In the genomic region with DNA sequence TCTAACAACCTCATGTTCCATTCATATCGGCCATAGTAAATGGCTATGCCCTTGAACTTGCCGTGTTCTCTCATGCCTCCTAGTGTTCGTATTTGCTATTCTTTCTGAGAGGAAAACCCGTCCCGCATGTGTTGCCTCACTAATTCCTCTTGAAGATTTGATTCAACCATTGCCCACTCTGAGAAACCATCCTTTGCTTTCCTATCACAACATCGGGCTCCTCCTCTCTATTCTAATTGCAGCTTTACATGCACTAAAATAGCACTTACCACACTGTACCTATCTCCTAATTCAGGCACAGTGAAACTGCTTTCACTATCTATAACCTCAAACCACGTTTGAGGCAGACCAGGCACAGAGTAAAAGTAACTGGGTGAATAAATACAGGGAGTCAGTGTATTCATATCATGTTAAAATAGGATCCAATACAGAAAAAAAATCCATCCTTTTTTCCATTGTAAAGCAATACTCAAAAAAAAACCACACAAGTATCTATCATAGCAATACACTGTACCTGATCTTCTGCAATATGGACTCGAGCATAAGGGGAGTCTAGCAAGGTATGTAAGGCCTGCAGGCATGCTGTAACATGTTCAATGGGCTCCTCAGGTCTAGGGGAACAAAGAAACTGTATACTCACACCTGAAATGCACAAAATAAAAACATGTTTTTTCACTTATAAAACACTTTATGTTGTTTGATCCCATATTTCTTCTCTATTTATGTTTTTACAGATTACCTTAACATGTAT, we compare ENCODE assay signal across 7 cellular contexts. TPM values are rescaled to one million over a fixed set of nuclear protein-coding genes. Genes with fewer than 3 reads are reported as not detected.
DNase-seq lines count a peak whose midpoint lies in the region; ATAC-seq, FAIRE-seq and TF ChIP-seq lines count a peak whose summit lies in the region.

No MANE protein-coding gene starts in this region.

- peak overlapping the region; percentile 10 for H3K27ac Mint-ChIP-seq in activated T-helper 2 cell treated with anti-CD3 and anti-CD28 coated beads, Interferon-gamma antibody, Interleukin-2, Interleukin-4, amounts not matched to agents 10 μg/mL and 5 μg/mL and 100 μg/mL, durations not matched to agents 14 hours and 24 hours and 36 hours

- ATAC-seq in GM21529 (IDR thresholded peaks at IDR 0.05; ENCODE audit: unreplicated experiment) = peak; percentile 99

- no peaks in the 10 kb centered on the region for H3K9me3 Mint-ChIP-seq in activated T-helper 2 cell treated with anti-CD3 and anti-CD28 coated beads, Interferon-gamma antibody, Interleukin-2, Interleukin-4, amounts not matched to agents 10 μg/mL and 5 μg/mL and 100 μg/mL, durations not matched to agents 14 hours and 24 hours and 36 hours

- H3K4me3 ChIP-seq in HAP-1 = no peak overlapping the region

- in situ Hi-C loops in GM13976 (cut with MboI; ENCODE audit: low sequenced_read_pairs, unreplicated experiment) = no loop called here
- in situ Hi-C loops in HAP-1 (cut with MboI; ENCODE audit: low sequenced_read_pairs) = no loop called here

- TF ChIP-seq CTCF in GM13976 (IDR thresholded peaks at IDR 0.05; ENCODE audit: borderline replicate concordance, control extremely low read depth, extremely low read depth, insufficient read depth, missing control alignments) = peak; percentile 38

- peaks cover 11% of the 10 kb centered on the region for H3K4me1 Mint-ChIP-seq in activated T-helper 2 cell treated with anti-CD3 and anti-CD28 coated beads, Interferon-gamma antibody, Interleukin-2, Interleukin-4, amounts not matched to agents 10 μg/mL and 5 μg/mL and 100 μg/mL, durations not matched to agents 14 hours and 24 hours and 36 hours (ENCODE audit: low read depth)

- H3K36me3 ChIP-seq in HAP-1 (replicated peaks) = peaks cover 10% of the 10 kb centered on the region

- H3K4me1 ChIP-seq in HAP-1 = no peaks in the 10 kb centered on the region

- intact Hi-C loops in activated T-helper 2 cell treated with anti-CD3 and anti-CD28 coated beads, Interferon-gamma antibody, Interleukin-2, Interleukin-4, amounts not matched to agents 10 μg/mL and 5 μg/mL and 100 μg/mL, durations not matched to agents 14 hours and 24 hours and 36 hours (cut with micrococcal nuclease) = loop anchor here (2.0 to 10.0 kb wide), 2 partner anchors 150 to 220 kb away; no protein-coding TSS in a partner anchor

- H3K4me3 Mint-ChIP-seq in activated T-helper 2 cell treated with anti-CD3 and anti-CD28 coated beads, Interferon-gamma antibody, Interleukin-2, Interleukin-4, amounts not matched to agents 10 μg/mL and 5 μg/mL and 100 μg/mL, durations not matched to agents 14 hours and 24 hours and 36 hours (ENCODE audit: low read depth) = peak overlapping the region; percentile 7

- no peaks in the 10 kb centered on the region for H3K9me3 ChIP-seq in HAP-1

- H3K36me3 Mint-ChIP-seq in activated T-helper 2 cell treated with anti-CD3 and anti-CD28 coated beads, Interferon-gamma antibody, Interleukin-2, Interleukin-4, amounts not matched to agents 10 μg/mL and 5 μg/mL and 100 μg/mL, durations not matched to agents 14 hours and 24 hours and 36 hours (ENCODE audit: low read depth) = peaks cover 44% of the 10 kb centered on the region

- no peaks in the 10 kb centered on the region for H3K27me3 Mint-ChIP-seq in activated T-helper 2 cell treated with anti-CD3 and anti-CD28 coated beads, Interferon-gamma antibody, Interleukin-2, Interleukin-4, amounts not matched to agents 10 μg/mL and 5 μg/mL and 100 μg/mL, durations not matched to agents 14 hours and 24 hours and 36 hours (ENCODE audit: low read depth)

- DNase-seq in GM13976 (ENCODE audit: low spot score) = peak; percentile 31
- DNase-seq in HT1080 (ENCODE audit: low read depth) = peak; percentile 7
- DNase-seq in activated T-helper 2 cell treated with anti-CD3 and anti-CD28 coated beads, Interferon-gamma antibody, Interleukin-2, Interleukin-4, amounts not matched to agents 10 μg/mL and 5 μg/mL and 100 μg/mL, durations not matched to agents 14 hours and 24 hours and 36 hours (ENCODE audit: low spot score) = peak; percentile 11
- peak; percentile 20 for DNase-seq in iPS-NIHi11 (ENCODE audit: low spot score)
- peak; percentile 5 for DNase-seq in urothelium cell line (ENCODE audit: low spot score)
- DNase-seq in HAP-1 (ENCODE audit: low spot score in 2 of 2) = no peak

- FAIRE-seq in urothelium cell line (lab: Jason Lieb, UNC) = no peak

- H3K27me3 ChIP-seq in HAP-1 (ENCODE audit: low read depth) = no peaks in the 10 kb centered on the region

RNA-seq across cellular contexts. Expression of a gene that starts 39.0 kb away (rescaled TPM):
- 10.2 and 14.8 TPM in 2 replicates for total RNA-seq in HT1080 (2014; rRNA removed; shearing (Covaris generic))
- 8.5 and 11.5 TPM in 2 replicates for polyA plus RNA-seq in HT1080 (2015; cell fraction: cytosol; rRNA removed)
- polyA plus RNA-seq in HT1080 (2015; cell fraction: nucleus; rRNA removed) = 14.0 TPM in 2 replicates
- total RNA-seq in activated T-helper 2 cell treated with anti-CD3 and anti-CD28 coated beads, Interferon-gamma antibody, Interleukin-2, Interleukin-4, amounts not matched to agents 10 μg/mL and 5 μg/mL and 100 μg/mL, durations not matched to agents 14 hours and 24 hours and 36 hours = 27.7 and 29.7 TPM in 2 replicates

Comparison
In these comparisons a context has a peak if more than half of its experiments do, and no peak if none do; other contexts are left out.
1. DNase-seq: peak in GM13976 (single experiment), HT1080 (single experiment), activated T-helper 2 cell treated with anti-CD3 and anti-CD28 coated beads, Interferon-gamma antibody, Interleukin-2, Interleukin-4, amounts not matched to agents 10 μg/mL and 5 μg/mL and 100 μg/mL, durations not matched to agents 14 hours and 24 hours and 36 hours (single experiment), iPS-NIHi11 (single experiment) and urothelium cell line (single experiment); none in HAP-1 (0 of 2).